In the genomic region with DNA sequence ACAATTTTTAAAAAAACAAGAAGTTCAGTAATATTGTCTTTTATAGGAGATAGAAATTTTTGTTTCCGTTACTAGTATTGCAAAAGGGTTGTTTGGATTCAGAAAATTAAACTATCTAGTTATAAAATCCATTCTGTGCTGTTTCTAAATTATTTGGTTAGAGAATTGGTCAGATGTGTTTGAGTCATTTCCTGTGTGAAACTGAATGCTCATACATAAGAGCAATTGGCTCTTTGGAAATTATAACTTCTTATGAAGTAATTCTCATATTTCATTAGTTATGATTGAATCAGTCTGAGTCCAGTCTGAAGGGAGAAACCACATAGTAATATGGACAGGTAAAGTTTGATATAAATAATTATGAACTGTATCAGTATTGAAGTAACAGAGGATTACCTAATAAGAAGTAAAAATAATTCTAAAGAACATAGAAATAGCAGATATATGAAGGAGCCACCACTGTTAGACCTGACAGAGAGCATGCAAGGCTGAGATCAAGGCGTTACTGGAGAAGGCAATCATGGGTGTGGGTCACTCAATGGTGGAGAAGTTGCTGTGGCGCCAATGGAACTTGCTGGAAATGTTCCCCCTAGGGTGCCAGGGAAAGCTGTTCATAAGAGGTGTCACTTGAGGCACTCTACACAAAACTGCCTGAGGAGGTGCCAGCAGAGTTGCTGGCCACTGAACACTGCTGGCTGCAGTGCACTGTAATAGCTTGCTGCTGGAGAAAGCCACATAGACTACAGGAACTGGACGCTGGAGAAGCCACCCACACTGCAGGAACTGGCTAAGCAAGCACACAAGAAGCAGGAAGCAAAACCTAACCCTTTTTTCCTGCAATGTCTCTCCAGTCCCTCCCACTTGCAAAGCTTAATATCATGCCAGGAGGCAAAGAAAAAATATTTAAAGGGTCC, we compare ENCODE assay signal across 8 cellular contexts. TPM values are rescaled to one million over a fixed set of nuclear protein-coding genes. Genes with fewer than 3 reads are reported as not detected.
DNase-seq lines count a peak whose midpoint lies in the region; ATAC-seq and TF ChIP-seq lines count a peak whose summit lies in the region.

No MANE protein-coding gene starts in this region.

- H3K9ac ChIP-seq in SK-N-MC (ENCODE audit: insufficient read length), result no peak overlapping the region
- no peak overlapping the region for H3K9ac ChIP-seq in Karpas-422 (ENCODE audit: low read length)
- H3K9ac ChIP-seq in mesendoderm (ENCODE audit: low read length), result no peak overlapping the region

- intact Hi-C loops in spleen (cut with DNase I; ENCODE audit: low total_unique reads), result no loop called here

- no peaks in the 10 kb centered on the region for H3K36me3 ChIP-seq in SK-N-MC (ENCODE audit: insufficient read depth, low read length)
- peaks cover 0 to 20% (median 12%) of the 10 kb centered on the region in 6 donors for H3K36me3 ChIP-seq in spleen
- no peaks in the 10 kb centered on the region for H3K36me3 ChIP-seq in Karpas-422 (ENCODE audit: insufficient read depth, low read length)
- no peaks in the 10 kb centered on the region for H3K36me3 ChIP-seq in mesendoderm (ENCODE audit: control insufficient read depth, insufficient read depth, low read length)

- no peak overlapping the region for H3K23ac ChIP-seq in mesendoderm (ENCODE audit: low read length)

- no peak overlapping the region for H3K18ac ChIP-seq in mesendoderm (ENCODE audit: low read length)

- H3K79me1 ChIP-seq in mesendoderm (ENCODE audit: low read length), result no peaks in the 10 kb centered on the region

- H3K4me1 ChIP-seq in spleen, result peaks cover 5 to 22% (median 18%) of the 10 kb centered on the region in 6 donors
- no peaks in the 10 kb centered on the region for H3K4me1 ChIP-seq in Karpas-422 (ENCODE audit: low read length)
- no peaks in the 10 kb centered on the region for H3K4me1 ChIP-seq in mesendoderm (ENCODE audit: control insufficient read depth, low read depth, low read length)

- no peak overlapping the region for H4K5ac ChIP-seq in mesendoderm (ENCODE audit: low read length)

- DNase-seq in SK-N-MC (ENCODE audit: low read depth, low spot score), result no peak
- peak; percentile 64 to 76 for DNase-seq in foreskin fibroblast
- peak; percentile 69 for DNase-seq in spleen
- no peak for DNase-seq in Karpas-422
- DNase-seq in mesendoderm, result no peak
- DNase-seq in COR-L47 (lab: John Stamatoyannopoulos, UW), result no peak

- H3K27ac ChIP-seq in SK-N-MC, result peak overlapping the region; percentile 19; the same call in 1 of the 2 replicates
- peak overlapping the region in 7 of 8 donors; percentile 26 to 82 (median 66) for H3K27ac ChIP-seq in spleen
- no peak overlapping the region for H3K27ac ChIP-seq in Karpas-422 (ENCODE audit: low read length)
- no peak overlapping the region for H3K27ac ChIP-seq in mesendoderm (ENCODE audit: low read depth, low read length)

- no peak overlapping the region for H4K8ac ChIP-seq in mesendoderm (ENCODE audit: low read depth, low read length)

- no peak overlapping the region for H2BK120ac ChIP-seq in mesendoderm (ENCODE audit: low read depth, low read length)

- peak; percentile 61 for ATAC-seq in GM18858 (IDR thresholded peaks at IDR 0.05; ENCODE audit: unreplicated experiment)
- peak; percentile 70 for ATAC-seq in HG02938 (IDR thresholded peaks at IDR 0.05; ENCODE audit: unreplicated experiment)

- no peak overlapping the region for H3K4ac ChIP-seq in mesendoderm (ENCODE audit: low read depth, low read length)

- no peak overlapping the region for H2BK15ac ChIP-seq in mesendoderm (replicated peaks; ENCODE audit: low read depth)

- WGBS in spleen, 5 donors, result 45 to 64% (median 57%) methylated on average over 4 of the region's 4 CpGs
- no CpG with 5 or more reads among the region's 4 CpGs for WGBS in mesendoderm (ENCODE audit: extremely low coverage, insufficient coverage, low lambda C conversion rate)

- TF ChIP-seq POLR2A in spleen (IDR thresholded peaks at IDR 0.05), result no peak

- no peak overlapping the region for H3K56ac ChIP-seq in mesendoderm (ENCODE audit: low read length)

- H3K27me3 ChIP-seq in spleen (replicated peaks in 1 of 7) (no peaks in the 10 kb centered on the region), Karpas-422 (ENCODE audit: low read length) (no peaks in the 10 kb centered on the region), mesendoderm (ENCODE audit: insufficient read depth, low read length, poor library complexity) (no peaks in the 10 kb centered on the region)

- no peaks in the 10 kb centered on the region for H4K20me1 ChIP-seq in Karpas-422 (ENCODE audit: insufficient read depth, low read depth, low read length)

- H3K9me3 ChIP-seq in SK-N-MC (ENCODE audit: low read depth, low read length), result no peaks in the 10 kb centered on the region
- H3K9me3 ChIP-seq in spleen, result no peaks in the 10 kb centered on the region
- no peaks in the 10 kb centered on the region for H3K9me3 ChIP-seq in Karpas-422 (ENCODE audit: low read length)

- no peak overlapping the region for H3K4me3 ChIP-seq in SK-N-MC
- no peak overlapping the region for H3K4me3 ChIP-seq in foreskin fibroblast (ENCODE audit: low read depth in 1 of 2, low read length in 2 of 2)
- no peak overlapping the region for H3K4me3 ChIP-seq in spleen
- no peak overlapping the region for H3K4me3 ChIP-seq in Karpas-422 (ENCODE audit: low read length)
- H3K4me3 ChIP-seq in mesendoderm (ENCODE audit: low read length), result no peak overlapping the region

- no peak overlapping the region for H3K4me2 ChIP-seq in Karpas-422 (ENCODE audit: low read depth, low read length, poor library complexity, severe bottlenecking)
- H3K4me2 ChIP-seq in mesendoderm (ENCODE audit: low read length), result no peak overlapping the region

- H3K79me2 ChIP-seq in Karpas-422 (ENCODE audit: low read length) (no peaks in the 10 kb centered on the region), mesendoderm (ENCODE audit: control insufficient read depth, insufficient read depth, low read length) (no peaks in the 10 kb centered on the region)

- TF ChIP-seq CTCF in foreskin fibroblast (IDR thresholded peaks at IDR 0.05; ENCODE audit: low read depth, low read length) (no peak), spleen (IDR thresholded peaks at IDR 0.05 in 8 of 11, conservative IDR thresholded peaks at IDR 0.05 in 3 of 11) (no peak)

- no peaks in the 10 kb centered on the region for H3K9me2 ChIP-seq in Karpas-422 (replicated peaks; ENCODE audit: insufficient read depth, low read length)

- H2AFZ ChIP-seq in Karpas-422 (ENCODE audit: low read length), result no peak overlapping the region

- no peak overlapping the region for H2BK5ac ChIP-seq in mesendoderm (ENCODE audit: low read length)

- H2AK5ac ChIP-seq in mesendoderm (ENCODE audit: low read length), result no peak overlapping the region

RNA-seq across cellular contexts. Expression of a gene that starts 18.0 kb away (rescaled TPM):
- total RNA-seq in spleen, result 10 to 100 TPM in 1 of 7 donors, 1 to 10 TPM in 3, under 1 TPM in 3; 0.82 to 11.8 (median 1.0) TPM
- polyA plus RNA-seq in spleen, result 1 to 10 TPM in 2 of 3 donors, under 1 TPM in 1; 0.89 to 1.9 (median 1.5) TPM
- total RNA-seq in Karpas-422 (2014; rRNA removed; shearing (Covaris generic); ENCODE audit: low replicate concordance), result not detected in 2 replicates
- not detected for polyA plus RNA-seq in mesendoderm (2013, experiment 1 of 2)
- polyA plus RNA-seq in mesendoderm (2013, experiment 2 of 2), result not detected

RNA-seq across cellular contexts. Expression of a gene that starts 57.2 kb away (rescaled TPM):
- total RNA-seq in spleen, result 10 to 100 TPM; 30.4 to 53.8 (median 44.7) TPM
- polyA plus RNA-seq in spleen, result 10 to 100 TPM; 13.2 to 18.6 (median 16.3) TPM
- 0.26 and 0.69 TPM in 2 replicates for total RNA-seq in Karpas-422 (2014; rRNA removed; shearing (Covaris generic); ENCODE audit: low replicate concordance)
- polyA plus RNA-seq in mesendoderm (2013, experiment 1 of 2), result 0.10 TPM
- 0.13 TPM for polyA plus RNA-seq in mesendoderm (2013, experiment 2 of 2)

Comparison
In these comparisons a context has a peak if more than half of its experiments do, and no peak if none do; other contexts are left out.
1. DNase-seq: peak in foreskin fibroblast (2 of 2) and spleen (single experiment); none in SK-N-MC (single experiment), Karpas-422 (single experiment), mesendoderm (single experiment) and COR-L47 (single experiment).
2. H3K27ac ChIP-seq: peak in SK-N-MC (single experiment) and spleen (7 of 8); none in Karpas-422 (single experiment) and mesendoderm (single experiment).
3. RNA of a gene that starts 57.2 kb away (total RNA-seq): 30.4 to 53.8 TPM in spleen; 0.26 to 0.69 TPM in Karpas-422; every median in the first group is over 10 times any median in the second.